14 cellular contexts compared by ENCODE assay signal in the genomic region with DNA sequence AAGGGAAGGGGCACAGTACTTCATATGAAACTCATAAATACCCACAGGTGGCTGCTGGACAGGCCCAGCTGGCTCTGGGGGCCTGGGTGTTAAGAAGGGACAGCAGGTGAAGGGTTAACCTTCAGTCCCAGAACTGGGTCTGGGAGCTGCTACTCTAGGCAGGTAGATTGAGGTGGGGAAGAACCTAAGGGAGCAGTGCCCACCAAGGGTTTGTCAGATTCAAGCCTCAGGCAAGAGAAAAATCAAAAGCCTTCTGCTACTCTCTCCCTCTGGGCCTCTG. TPM values are rescaled to one million over a fixed set of nuclear protein-coding genes. Genes with fewer than 3 reads are reported as not detected.
DNase-seq lines count a peak whose midpoint lies in the region; ATAC-seq and TF ChIP-seq lines count a peak whose summit lies in the region.
"Had no signal": no experiment of that assay in that cellular context is flagged by ENCODE, and none has a peak within 500 bp of the region (broad histone marks: within the 10 kb centered on the region; RNA-seq: fewer than 3 reads in every experiment).

No MANE protein-coding gene starts in this region.

- no peak for TF ChIP-seq POLR2A in heart left ventricle (IDR thresholded peaks at IDR 0.05)

- H3K9me2 ChIP-seq in OCI-LY7 (ENCODE audit: insufficient read depth, low read length) (no peaks in the 10 kb centered on the region), MM.1S (replicated peaks; ENCODE audit: insufficient read depth, low read length) (no peaks in the 10 kb centered on the region)

- no peak overlapping the region for H3K4me3 ChIP-seq in cardiac muscle cell
- H3K4me3 ChIP-seq in heart left ventricle: no peak overlapping the region
- no peak overlapping the region for H3K4me3 ChIP-seq in OCI-LY7 (ENCODE audit: low read depth, low read length, poor library complexity, severe bottlenecking)
- H3K4me3 ChIP-seq in ectodermal cell (ENCODE audit: insufficient read depth, low read depth, low read length): no peak overlapping the region
- no peak overlapping the region for H3K4me3 ChIP-seq in stomach smooth muscle (ENCODE audit: low read length in 2 of 2)
- H3K4me3 ChIP-seq in MM.1S (ENCODE audit: low read length): no peak overlapping the region
- H3K4me3 ChIP-seq: vagina had no signal

- TF ChIP-seq CTCF in cardiac muscle cell (IDR thresholded peaks at IDR 0.05; ENCODE audit: low read depth, low read length) (no peak), heart left ventricle (IDR thresholded peaks at IDR 0.05) (no peak), OCI-LY7 (conservative IDR thresholded peaks at IDR 0.05; ENCODE audit: low read length) (no peak), MM.1S (IDR thresholded peaks at IDR 0.05; ENCODE audit: low read length) (no peak)

- H4K20me1 ChIP-seq in OCI-LY7 (ENCODE audit: insufficient read depth, low read length) (peaks cover 25% of the 10 kb centered on the region), MM.1S (ENCODE audit: insufficient read depth, low read length) (peaks cover 36% of the 10 kb centered on the region)

- intact Hi-C loops in heart left ventricle (cut with DNase I): no loop called here
- intact Hi-C loops in OCI-LY7 (cut with micrococcal nuclease; ENCODE audit: unreplicated experiment): no loop called here

- POLR2A ChIA-PET in OCI-LY7 (lab: Charles Lee): interaction anchor here (0.6 to 0.7 kb wide), 2 partner anchors 18 to 128 kb away, joined by 3 to 4 read pairs; no protein-coding TSS in a partner anchor

- H3K36me3 ChIP-seq in cardiac muscle cell: peaks cover 33% of the 10 kb centered on the region
- peaks cover 0 to 87% (median 61%) of the 10 kb centered on the region in 9 donors for H3K36me3 ChIP-seq in heart left ventricle
- peaks cover 56% of the 10 kb centered on the region for H3K36me3 ChIP-seq in OCI-LY7 (ENCODE audit: insufficient read depth, low read length)
- peaks cover 14% of the 10 kb centered on the region for H3K36me3 ChIP-seq in ectodermal cell (ENCODE audit: control insufficient read depth, insufficient read depth, low read length)
- peaks cover 50 to 51% of the 10 kb centered on the region in 2 donors for H3K36me3 ChIP-seq in stomach smooth muscle (ENCODE audit: control insufficient read depth in 2 of 2, insufficient read depth in 2 of 2, low read length in 2 of 2)
- peaks cover 16% of the 10 kb centered on the region for H3K36me3 ChIP-seq in MM.1S (replicated peaks; ENCODE audit: insufficient read depth, low read length)

- H3K4me2 ChIP-seq in OCI-LY7 (ENCODE audit: low read length) (no peak overlapping the region), MM.1S (ENCODE audit: low read depth, low read length) (no peak overlapping the region)

- BruUV-seq in OCI-LY7 (replicated peaks; lab: Mats Ljungman, UMichigan): no TSS peak

- H3K27me3 ChIP-seq in cardiac muscle cell (no peaks in the 10 kb centered on the region), heart left ventricle (no peaks in the 10 kb centered on the region), ectodermal cell (ENCODE audit: control insufficient read depth, insufficient read depth, low read length, poor library complexity, severe bottlenecking) (no peaks in the 10 kb centered on the region), stomach smooth muscle (ENCODE audit: control insufficient read depth in 1 of 2, insufficient read depth in 2 of 2, low read length in 2 of 2) (no peaks in the 10 kb centered on the region), MM.1S (replicated peaks; ENCODE audit: insufficient read depth, low read length) (no peaks in the 10 kb centered on the region)
- H3K27me3 ChIP-seq: BE2C, vagina had no signal

- H3K79me2 ChIP-seq in OCI-LY7 (ENCODE audit: insufficient read depth, low read depth, low read length): peaks cover 25% of the 10 kb centered on the region
- H3K79me2 ChIP-seq in MM.1S (ENCODE audit: low read length): peaks cover 30% of the 10 kb centered on the region

- no peak for DNase-seq in cardiac muscle cell (ENCODE audit: low read depth in 1 of 2, low spot score in 1 of 2)
- DNase-seq in heart left ventricle: no peak
- no peak for DNase-seq in OCI-LY7 (ENCODE audit: low spot score)
- no peak for DNase-seq in epidermal melanocyte (ENCODE audit: insufficient read length, low spot score)
- no peak for DNase-seq in retina
- no peak for DNase-seq in MM.1S
- DNase-seq: activated effector memory CD4-positive, alpha-beta T cell treated with anti-CD3 and anti-CD28 coated beads, Interleukin-2, amount 50 U/mL, for 16 hours; BE2C; caudate nucleus; head of caudate nucleus; NCI-H2029 had no signal

- H3K27ac ChIP-seq in cardiac muscle cell: peak overlapping the region; percentile 69
- no peak overlapping the region for H3K27ac ChIP-seq in heart left ventricle
- H3K27ac ChIP-seq in OCI-LY7 (ENCODE audit: low read depth, low read length, poor library complexity, severe bottlenecking): peak overlapping the region; percentile 8
- H3K27ac ChIP-seq in ectodermal cell (ENCODE audit: insufficient read depth, low read depth, low read length, poor library complexity, severe bottlenecking): peak overlapping the region; percentile 6
- peak overlapping the region; percentile 24 for H3K27ac ChIP-seq in stomach smooth muscle (ENCODE audit: low read length)
- no peak overlapping the region for H3K27ac ChIP-seq in MM.1S (ENCODE audit: low read length)
- H3K27ac ChIP-seq: vagina had no signal

- ATAC-seq in heart left ventricle: no peak

- H3K9ac ChIP-seq in stomach smooth muscle (ENCODE audit: low read length in 2 of 2) (no peak overlapping the region), MM.1S (ENCODE audit: low read length) (no peak overlapping the region)

- no peaks in the 10 kb centered on the region for H3K9me3 ChIP-seq in cardiac muscle cell (ENCODE audit: low read depth)
- H3K9me3 ChIP-seq in heart left ventricle: no peaks in the 10 kb centered on the region
- no peaks in the 10 kb centered on the region for H3K9me3 ChIP-seq in OCI-LY7 (ENCODE audit: low read length)
- no peaks in the 10 kb centered on the region for H3K9me3 ChIP-seq in ectodermal cell (ENCODE audit: control insufficient read depth, low read length)
- H3K9me3 ChIP-seq in stomach smooth muscle (ENCODE audit: control insufficient read depth in 2 of 2, low read length in 2 of 2): no peaks in the 10 kb centered on the region
- no peaks in the 10 kb centered on the region for H3K9me3 ChIP-seq in MM.1S (replicated peaks; ENCODE audit: insufficient read depth, low read length)
- H3K9me3 ChIP-seq: BE2C, vagina had no signal

- CTCF ChIA-PET in OCI-LY7 (lab: Charles Lee; ENCODE audit: unreplicated experiment): no interaction called here

- no peak overlapping the region for H2AFZ ChIP-seq in OCI-LY7 (ENCODE audit: low read length)
- no peak overlapping the region for H2AFZ ChIP-seq in MM.1S (ENCODE audit: low read length)

- H3F3A ChIP-seq in MM.1S (ENCODE audit: insufficient read depth, low read length): peaks cover 54% of the 10 kb centered on the region

- H3K4me1 ChIP-seq in cardiac muscle cell (ENCODE audit: low read depth) (peaks cover 16% of the 10 kb centered on the region), heart left ventricle (peaks cover 0 to 31% (median 19%) of the 10 kb centered on the region in 12 donors), OCI-LY7 (ENCODE audit: insufficient read depth, low read length, poor library complexity, severe bottlenecking) (peaks cover 30% of the 10 kb centered on the region), ectodermal cell (ENCODE audit: control insufficient read depth, insufficient read depth, low read length) (peaks cover 11% of the 10 kb centered on the region), stomach smooth muscle (ENCODE audit: control insufficient read depth, insufficient read depth, low read length) (peaks cover 39% of the 10 kb centered on the region), MM.1S (ENCODE audit: low read length) (peaks cover 5% of the 10 kb centered on the region; the same call in 1 of the 2 replicates)

RNA-seq across cellular contexts. Expression of gene RPL10A, which starts 5.6 kb away (rescaled TPM):
- total RNA-seq in cardiac muscle cell: 1,095 and 1,320 TPM in 2 replicates
- 390 and 521 TPM in 2 replicates for polyA plus RNA-seq in cardiac muscle cell
- 100 to 1,000 TPM; 472 to 700 (median 532) TPM for total RNA-seq in heart left ventricle
- 1,000 to 10,000 TPM in 1 of 2 donors, 100 to 1,000 TPM in 1; 356 to 1,412 TPM for polyA plus RNA-seq in heart left ventricle
- 2,473 and 2,643 TPM in 2 replicates for total RNA-seq in OCI-LY7 (2014; rRNA removed; shearing (Covaris generic))
- 1,541 and 1,581 TPM in 2 replicates for total RNA-seq in OCI-LY7 (2022)
- polyA plus RNA-seq in ectodermal cell (2013, experiment 1 of 4): 1,895 TPM
- 1,952 TPM for polyA plus RNA-seq in ectodermal cell (2013, experiment 2 of 4)
- polyA plus RNA-seq in ectodermal cell (2013, experiment 3 of 4): 2,228 TPM
- polyA plus RNA-seq in ectodermal cell (2013, experiment 4 of 4): 2,452 TPM

RNA-seq across cellular contexts. Expression of gene FANCE, which starts 21.7 kb away (rescaled TPM):
- total RNA-seq in cardiac muscle cell (23.8 and 28.1 TPM in 2 replicates), heart left ventricle (1 to 10 TPM; 2.1 to 4.6 (median 3.8) TPM), OCI-LY7 (2022) (17.4 and 19.9 TPM in 2 replicates)
- polyA plus RNA-seq in cardiac muscle cell (19.4 and 21.3 TPM in 2 replicates), heart left ventricle (1 to 10 TPM; 1.3 to 3.6 TPM)
- total RNA-seq in OCI-LY7 (2014; rRNA removed; shearing (Covaris generic)): 12.4 and 14.4 TPM in 2 replicates
- 16.8 TPM for polyA plus RNA-seq in ectodermal cell (2013, experiment 1 of 4)
- polyA plus RNA-seq in ectodermal cell (2013, experiment 2 of 4): 14.5 TPM
- 15.1 TPM for polyA plus RNA-seq in ectodermal cell (2013, experiment 3 of 4)
- 13.9 TPM for polyA plus RNA-seq in ectodermal cell (2013, experiment 4 of 4)

RNA-seq across cellular contexts. Expression of gene TEAD3, which starts 23.1 kb away (rescaled TPM):
- total RNA-seq in cardiac muscle cell (65.2 and 98.6 TPM in 2 replicates), heart left ventricle (10 to 100 TPM; 25.8 to 54.3 (median 37.1) TPM), OCI-LY7 (2022) (not detected in 2 replicates)
- polyA plus RNA-seq in cardiac muscle cell (64.0 and 78.3 TPM in 2 replicates), heart left ventricle (10 to 100 TPM; 26.6 to 34.1 TPM)
- not detected in 2 replicates for total RNA-seq in OCI-LY7 (2014; rRNA removed; shearing (Covaris generic))
- polyA plus RNA-seq in ectodermal cell (2013, experiment 1 of 4): 34.3 TPM
- 35.3 TPM for polyA plus RNA-seq in ectodermal cell (2013, experiment 2 of 4)
- polyA plus RNA-seq in ectodermal cell (2013, experiment 3 of 4): 27.0 TPM
- 27.0 TPM for polyA plus RNA-seq in ectodermal cell (2013, experiment 4 of 4)

RNA-seq across cellular contexts. Expression of gene TULP1, which starts 38.9 kb away (rescaled TPM):
- total RNA-seq in cardiac muscle cell (4.8 and 5.2 TPM in 2 replicates), heart left ventricle (not detected), OCI-LY7 (2022) (not detected in 2 replicates)
- polyA plus RNA-seq in cardiac muscle cell (0.92 and 5.9 TPM in 2 replicates), heart left ventricle (under 1 TPM in 1 of 2 donors, not detected in 1; 0.15 TPM)
- not detected in 2 replicates for total RNA-seq in OCI-LY7 (2014; rRNA removed; shearing (Covaris generic))
- polyA plus RNA-seq in ectodermal cell (2013, experiment 1 of 4): 1.4 TPM
- 1.3 TPM for polyA plus RNA-seq in ectodermal cell (2013, experiment 2 of 4)
- polyA plus RNA-seq in ectodermal cell (2013, experiment 3 of 4): 0.80 TPM
- 0.81 TPM for polyA plus RNA-seq in ectodermal cell (2013, experiment 4 of 4)
- total RNA-seq: vagina had no signal

Comparison
In these comparisons a context has a peak if more than half of its experiments do, and no peak if none do; other contexts are left out.
1. H3K27ac ChIP-seq: peak in cardiac muscle cell (single experiment), OCI-LY7 (single experiment), ectodermal cell (single experiment) and stomach smooth muscle (single experiment); none in heart left ventricle (0 of 12) and MM.1S (single experiment).
2. RNA of gene TEAD3, which starts 23.1 kb away (total RNA-seq): 65.2 to 98.6 TPM in cardiac muscle cell and 25.8 to 54.3 TPM in heart left ventricle; not detected in OCI-LY7; every median in the first group is over 10 times any median in the second.